5 cellular contexts compared by ENCODE assay signal in the genomic region with DNA sequence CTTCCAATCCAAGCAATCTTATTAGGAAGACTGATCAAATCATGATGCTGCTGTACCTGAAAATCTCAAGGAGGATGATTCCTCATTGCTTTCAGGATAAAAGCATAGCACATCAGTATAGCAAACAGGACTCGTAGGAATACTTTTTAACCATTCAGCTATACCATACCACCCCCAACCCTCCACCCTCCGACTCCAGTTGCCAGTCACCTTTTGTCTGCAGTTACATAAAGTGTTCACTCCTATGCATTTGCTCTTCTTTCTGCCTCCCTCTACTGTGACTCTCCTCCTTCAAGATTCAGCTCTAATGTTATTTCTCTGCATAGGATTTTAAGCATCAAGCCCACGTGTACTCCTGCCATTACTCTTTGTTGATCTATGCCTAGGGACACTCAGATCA.
"Had no signal": no experiment of that assay in that cellular context is flagged by ENCODE, and none has a peak within 500 bp of the region (broad histone marks: within the 10 kb centered on the region; RNA-seq: fewer than 3 reads in every experiment).

No MANE protein-coding gene starts in this region.

- DNase-seq: GOT3, H7, KBM-7 had no signal

- H3K36me3 ChIP-seq: HAP-1 had no signal

- H3K9me3 ChIP-seq: HAP-1 had no signal

- FAIRE-seq: HepG2 had no signal

- H3K4me3 ChIP-seq: HAP-1 had no signal
